8 cellular contexts compared by ENCODE assay signal in genomic region chr12:120688527-120689071, GRCh38. TPM values are rescaled to one million over a fixed set of nuclear protein-coding genes. Genes with fewer than 3 reads are reported as not detected.
DNase-seq lines count a peak whose midpoint lies in the region; ATAC-seq and TF ChIP-seq lines count a peak whose summit lies in the region.

No MANE protein-coding gene starts in this region.

- TF ChIP-seq RAD21 in liver (IDR thresholded peaks at IDR 0.05) = no peak

- H3K4me2 ChIP-seq in KMS-11 = peak overlapping the region; percentile 70

- WGBS in liver = 2% methylated on average over 6 of the region's 6 CpGs
- 0 to 8% methylated on average over 2 to 6 of the region's 6 CpGs for WGBS in transverse colon (ENCODE audit: low coverage in 1 of 2), 2 donors

- H3K27me3 Mint-ChIP-seq in CD4-positive, CD25-positive, alpha-beta regulatory T cell = peaks cover 7% of the 10 kb centered on the region

- peaks cover 26% of the 10 kb centered on the region for H3K4me1 ChIP-seq in CD4-positive, CD25-positive, alpha-beta regulatory T cell (ENCODE audit: control insufficient read depth, insufficient read depth, low read length, poor library complexity, severe bottlenecking)
- peaks cover 34% of the 10 kb centered on the region for H3K4me1 ChIP-seq in KMS-11 (ENCODE audit: low read depth, poor library complexity, severe bottlenecking)
- peaks cover 9 to 58% (median 49%) of the 10 kb centered on the region in 4 donors for H3K4me1 ChIP-seq in liver (ENCODE audit: control insufficient read depth in 4 of 4, insufficient read depth in 4 of 4, low read length in 3 of 4)
- peaks cover 40 to 65% (median 52%) of the 10 kb centered on the region in 4 donors for H3K4me1 ChIP-seq in transverse colon

- peaks cover 64% of the 10 kb centered on the region for H3K79me2 ChIP-seq in KMS-11 (ENCODE audit: insufficient read depth, low read depth)

- peak in 1 of 3 donors; percentile 30 for DNase-seq in CD4-positive, CD25-positive, alpha-beta regulatory T cell
- peak; percentile 47 for DNase-seq in amniotic epithelial cell (ENCODE audit: low read depth)
- peak; percentile 56 for DNase-seq in transverse colon
- DNase-seq in HK-2 (ENCODE audit: unreplicated experiment) = no peak
- no peak for DNase-seq in islet precursor cell

- TF ChIP-seq EP300 in transverse colon (IDR thresholded peaks at IDR 0.05; ENCODE audit: low read depth) = peak; percentile 62

- peak; percentile 11 for TF ChIP-seq POLR2A in transverse colon (IDR thresholded peaks at IDR 0.05)

- H3K9me3 Mint-ChIP-seq in CD4-positive, CD25-positive, alpha-beta regulatory T cell = no peaks in the 10 kb centered on the region

- no peak overlapping the region for H2AFZ ChIP-seq in KMS-11 (ENCODE audit: low read depth)

- peaks cover 20% of the 10 kb centered on the region for H4K20me1 ChIP-seq in KMS-11 (ENCODE audit: insufficient read depth)

- peak overlapping the region; percentile 46; the same call in 1 of the 2 replicates for H3K9ac ChIP-seq in KMS-11
- peak overlapping the region; percentile 78 to 83 for H3K9ac ChIP-seq in liver (ENCODE audit: low read depth in 1 of 2, low read length in 2 of 2)

- H3K27ac Mint-ChIP-seq in CD4-positive, CD25-positive, alpha-beta regulatory T cell = peak overlapping the region in 2 of 3 donors; percentile 81 to 86

- ATAC-seq in CD4-positive, CD25-positive, alpha-beta regulatory T cell (ENCODE audit: low read depth in 2 of 2) = no peak
- no peak for ATAC-seq in HG02623 (IDR thresholded peaks at IDR 0.05; ENCODE audit: unreplicated experiment)

- H3K9me3 ChIP-seq in CD4-positive, CD25-positive, alpha-beta regulatory T cell (ENCODE audit: control insufficient read depth in 2 of 2, low read length in 2 of 2) = no peaks in the 10 kb centered on the region
- H3K9me3 ChIP-seq in liver (ENCODE audit: control insufficient read depth in 4 of 4, low read length in 3 of 4) = no peaks in the 10 kb centered on the region
- no peaks in the 10 kb centered on the region for H3K9me3 ChIP-seq in transverse colon

- no peak overlapping the region for H3K27ac ChIP-seq in CD4-positive, CD25-positive, alpha-beta regulatory T cell (ENCODE audit: insufficient read depth, low read length, poor library complexity, severe bottlenecking)
- H3K27ac ChIP-seq in KMS-11 = peak overlapping the region; percentile 20; the same call in 1 of the 2 replicates
- H3K27ac ChIP-seq in liver (ENCODE audit: low read depth in 1 of 2, low read length in 2 of 2) = peak overlapping the region; percentile 14 to 75
- peak overlapping the region; percentile 94 to 98 (median 96) for H3K27ac ChIP-seq in transverse colon

- in situ Hi-C loops in transverse colon (cut with MboI; ENCODE audit: low pct_ligation_motif_present in 1 of 4, low pct_unique_long_range_greater_than_20kb in 1 of 4, low sequenced_read_pairs in 3 of 4) = no loop called here

- intact Hi-C loops in transverse colon (cut with DNase I; ENCODE audit: low total_unique reads) = no loop called here

- peak overlapping the region; percentile 83 to 96 (median 90) for H3K4me3 Mint-ChIP-seq in CD4-positive, CD25-positive, alpha-beta regulatory T cell

- H3K4me3 ChIP-seq in CD4-positive, CD25-positive, alpha-beta regulatory T cell (ENCODE audit: low read depth, low read length) = peak overlapping the region; percentile 84
- no peak overlapping the region for H3K4me3 ChIP-seq in KMS-11 (IDR thresholded peaks at IDR 0.05; ENCODE audit: insufficient read depth, low read depth, low read length)
- peak overlapping the region; percentile 73 to 93 (median 88) for H3K4me3 ChIP-seq in liver (ENCODE audit: low read depth in 1 of 3, low read length in 3 of 3)
- peak overlapping the region in 3 of 4 donors; percentile 75 to 99 (median 83) for H3K4me3 ChIP-seq in transverse colon

- TF ChIP-seq CTCF in KMS-11 (conservative IDR thresholded peaks at IDR 0.05; ENCODE audit: low read depth, low read length) (no peak), liver (IDR thresholded peaks at IDR 0.05; ENCODE audit: low read depth, low read length, missing input control) (no peak), transverse colon (IDR thresholded peaks at IDR 0.05) (no peak)

- peaks cover 4 to 58% (median 40%) of the 10 kb centered on the region in 4 donors for H3K4me1 Mint-ChIP-seq in CD4-positive, CD25-positive, alpha-beta regulatory T cell

- no peaks in the 10 kb centered on the region for H3K27me3 ChIP-seq in CD4-positive, CD25-positive, alpha-beta regulatory T cell (ENCODE audit: control insufficient read depth, insufficient read depth, low read length)
- H3K27me3 ChIP-seq in KMS-11 (ENCODE audit: insufficient read depth, low read depth) (no peaks in the 10 kb centered on the region), liver (ENCODE audit: control insufficient read depth in 4 of 4, insufficient read depth in 4 of 4, low read length in 3 of 4) (no peaks in the 10 kb centered on the region), transverse colon (no peaks in the 10 kb centered on the region)

- peaks cover 4% of the 10 kb centered on the region for H3K36me3 ChIP-seq in CD4-positive, CD25-positive, alpha-beta regulatory T cell (ENCODE audit: control insufficient read depth, insufficient read depth, low read length)
- no peaks in the 10 kb centered on the region for H3K36me3 ChIP-seq in KMS-11 (ENCODE audit: insufficient read depth)
- H3K36me3 ChIP-seq in liver (ENCODE audit: control insufficient read depth in 4 of 4, insufficient read depth in 3 of 4, low read depth in 1 of 4, low read length in 3 of 4) = no peaks in the 10 kb centered on the region
- no peaks in the 10 kb centered on the region for H3K36me3 ChIP-seq in transverse colon

- peaks cover 9% of the 10 kb centered on the region for H3K36me3 Mint-ChIP-seq in CD4-positive, CD25-positive, alpha-beta regulatory T cell

TF ChIP-seq in liver, 16 proteins besides CTCF, POLR2A, EP300 and RAD21:
- TF ChIP-seq YY1 (IDR thresholded peaks at IDR 0.05) = no peak
- TF ChIP-seq JUND (IDR thresholded peaks at IDR 0.05) = no peak
- TF ChIP-seq RXRA (IDR thresholded peaks at IDR 0.05) = peak in 1 of 2 donors; percentile 12
- peak in 1 of 2 donors; percentile 34 for TF ChIP-seq HNF4A (conservative IDR thresholded peaks at IDR 0.05)
TF ChIP-seq in liver: peak in this region for 2.

RNA-seq across cellular contexts. Expression of gene MLEC, which starts 1.6 kb away (rescaled TPM):
- 28.2 TPM for total RNA-seq in CD4-positive, CD25-positive, alpha-beta regulatory T cell
- 10 to 100 TPM; 41.0 to 61.4 (median 44.7) TPM for polyA plus RNA-seq in CD4-positive, CD25-positive, alpha-beta regulatory T cell
- total RNA-seq in liver (100 to 1,000 TPM in 1 of 2 donors, 10 to 100 TPM in 1; 61.4 to 170 TPM), transverse colon (100 to 1,000 TPM in 3 of 4 donors, 10 to 100 TPM in 1; 75.6 to 153 (median 130) TPM)
- polyA plus RNA-seq in liver = 100 to 1,000 TPM in 1 of 2 donors, 10 to 100 TPM in 1; 96.3 to 134 TPM

RNA-seq across cellular contexts. Expression of gene UNC119B, which starts 21.7 kb away (rescaled TPM):
- total RNA-seq in CD4-positive, CD25-positive, alpha-beta regulatory T cell = 10.9 TPM
- polyA plus RNA-seq in CD4-positive, CD25-positive, alpha-beta regulatory T cell = 1 to 10 TPM; 6.6 to 9.4 (median 8.0) TPM
- total RNA-seq in liver = 10 to 100 TPM; 16.8 to 24.8 TPM
- 1 to 10 TPM; 3.8 to 6.8 TPM for polyA plus RNA-seq in liver
- 10 to 100 TPM in 3 of 4 donors, 1 to 10 TPM in 1; 9.8 to 25.4 (median 21.5) TPM for total RNA-seq in transverse colon

RNA-seq across cellular contexts. Expression of gene ACADS, which starts 37.0 kb away (rescaled TPM):
- total RNA-seq in CD4-positive, CD25-positive, alpha-beta regulatory T cell = 10.9 TPM
- polyA plus RNA-seq in CD4-positive, CD25-positive, alpha-beta regulatory T cell = 10 to 100 TPM; 26.6 to 29.8 (median 27.4) TPM
- total RNA-seq in liver (100 to 1,000 TPM in 1 of 2 donors, 10 to 100 TPM in 1; 54.2 to 152 TPM), transverse colon (100 to 1,000 TPM; 224 to 338 (median 297) TPM)
- polyA plus RNA-seq in liver = 100 to 1,000 TPM; 102 to 162 TPM

RNA-seq across cellular contexts. Expression of gene CABP1, which starts 48.2 kb away (rescaled TPM):
- total RNA-seq in CD4-positive, CD25-positive, alpha-beta regulatory T cell = not detected
- not detected for polyA plus RNA-seq in CD4-positive, CD25-positive, alpha-beta regulatory T cell
- total RNA-seq in liver (under 1 TPM; 0.05 to 0.08 TPM), transverse colon (1 to 10 TPM in 2 of 4 donors, under 1 TPM in 1, not detected in 1; 0.60 to 7.5 (median 4.4) TPM)
- polyA plus RNA-seq in liver = under 1 TPM in 1 of 2 donors, not detected in 1; 0.12 TPM

Comparison
In these comparisons a context has a peak if more than half of its experiments do, and no peak if none do; other contexts are left out.
1. DNase-seq: peak in amniotic epithelial cell (single experiment) and transverse colon (single experiment); none in HK-2 (single experiment) and islet precursor cell (single experiment).